ENCODE assay signal across 21 cellular contexts in genomic region chr11:97687106-97687505, GRCh38.
"Had no signal": no experiment of that assay in that cellular context is flagged by ENCODE, and none has a peak within 500 bp of the region (broad histone marks: within the 10 kb centered on the region; RNA-seq: fewer than 3 reads in every experiment).

No MANE protein-coding gene starts in this region.

- H3K4me3 ChIP-seq: uterus had no signal

- H3K36me3 Mint-ChIP-seq: activated CD8-positive, alpha-beta memory T cell treated with anti-CD3 and anti-CD28 coated beads, Interleukin-2, amount 10 ng/mL, durations not matched to agents 7 days and 5 days; activated naive CD4-positive, alpha-beta T cell treated with anti-CD3 and anti-CD28 coated beads, Interleukin-2, amount 10 ng/mL, durations not matched to agents 7 days and 5 days; stimulated activated naive B cell treated with anti-CD40 and anti-IgM and Interleukin-4, amounts not matched to agents 10 μg/mL and 1 μg/mL and 100 μg/mL, for 72 hours had no signal

- H3K36me3 ChIP-seq: uterus had no signal

- H3K9me3 ChIP-seq: uterus had no signal

- H3K4me1 Mint-ChIP-seq: activated CD4-positive, alpha-beta T cell treated with anti-CD3 and anti-CD28 coated beads, Interleukin-2, amount 10 ng/mL, durations not matched to agents 7 days and 5 days; activated CD8-positive, alpha-beta memory T cell treated with anti-CD3 and anti-CD28 coated beads, Interleukin-2, amount 10 ng/mL, durations not matched to agents 7 days and 5 days; activated naive CD4-positive, alpha-beta T cell treated with anti-CD3 and anti-CD28 coated beads, Interleukin-2, amount 10 ng/mL, durations not matched to agents 7 days and 5 days; stimulated activated naive B cell treated with anti-CD40 and anti-IgM and Interleukin-4, amounts not matched to agents 10 μg/mL and 1 μg/mL and 100 μg/mL, for 72 hours had no signal

- H3K4me1 ChIP-seq: uterus had no signal

- H3K27me3 Mint-ChIP-seq: activated CD4-positive, alpha-beta T cell treated with anti-CD3 and anti-CD28 coated beads, Interleukin-2, amount 10 ng/mL, durations not matched to agents 7 days and 5 days; activated CD8-positive, alpha-beta memory T cell treated with anti-CD3 and anti-CD28 coated beads, Interleukin-2, amount 10 ng/mL, durations not matched to agents 7 days and 5 days; activated CD8-positive, alpha-beta T cell treated with anti-CD3 and anti-CD28 coated beads for 36 hours; activated naive CD4-positive, alpha-beta T cell treated with anti-CD3 and anti-CD28 coated beads, Interleukin-2, amount 10 ng/mL, durations not matched to agents 7 days and 5 days; stimulated activated naive B cell treated with anti-CD40 and anti-IgM and Interleukin-4, amounts not matched to agents 10 μg/mL and 1 μg/mL and 100 μg/mL, for 72 hours had no signal

- H3K27ac ChIP-seq: uterus, VCaP had no signal

- H3K27ac Mint-ChIP-seq: activated CD4-positive, alpha-beta T cell treated with anti-CD3 and anti-CD28 coated beads, Interleukin-2, amount 10 ng/mL, durations not matched to agents 7 days and 5 days; activated CD8-positive, alpha-beta memory T cell treated with anti-CD3 and anti-CD28 coated beads, Interleukin-2, amount 10 ng/mL, durations not matched to agents 7 days and 5 days; activated CD8-positive, alpha-beta T cell treated with anti-CD3 and anti-CD28 coated beads for 36 hours; activated naive CD4-positive, alpha-beta T cell treated with anti-CD3 and anti-CD28 coated beads, Interleukin-2, amount 10 ng/mL, durations not matched to agents 7 days and 5 days; nephron progenitor cell; stimulated activated naive B cell treated with anti-CD40 and anti-IgM and Interleukin-4, amounts not matched to agents 10 μg/mL and 1 μg/mL and 100 μg/mL, for 72 hours; T-helper 2 cell treated with Interferon-gamma antibody and Interleukin-4, amounts not matched to agents 5 μg/mL and 100 μg/mL, for 36 hours had no signal

- H3K9me3 Mint-ChIP-seq: nephron progenitor cell had no signal

- H3K27me3 ChIP-seq: uterus had no signal

- H3K4me3 Mint-ChIP-seq: activated CD4-positive, alpha-beta T cell treated with anti-CD3 and anti-CD28 coated beads, Interleukin-2, amount 10 ng/mL, durations not matched to agents 7 days and 5 days; activated CD8-positive, alpha-beta memory T cell treated with anti-CD3 and anti-CD28 coated beads, Interleukin-2, amount 10 ng/mL, durations not matched to agents 7 days and 5 days; activated CD8-positive, alpha-beta T cell treated with anti-CD3 and anti-CD28 coated beads for 36 hours; activated naive CD4-positive, alpha-beta T cell treated with anti-CD3 and anti-CD28 coated beads, Interleukin-2, amount 10 ng/mL, durations not matched to agents 7 days and 5 days; nephron progenitor cell; stimulated activated naive B cell treated with anti-CD40 and anti-IgM and Interleukin-4, amounts not matched to agents 10 μg/mL and 1 μg/mL and 100 μg/mL, for 72 hours; T-helper 2 cell treated with Interferon-gamma antibody and Interleukin-4, amounts not matched to agents 5 μg/mL and 100 μg/mL, for 36 hours had no signal

- ATAC-seq: activated CD8-positive, alpha-beta memory T cell treated with anti-CD3 and anti-CD28 coated beads, Interleukin-2, amount 10 ng/mL, durations not matched to agents 7 days and 5 days; activated CD8-positive, alpha-beta T cell treated with anti-CD3 and anti-CD28 coated beads for 36 hours; sciatic nerve; stimulated activated naive B cell treated with anti-CD40 and anti-IgM and Interleukin-4, amounts not matched to agents 10 μg/mL and 1 μg/mL and 100 μg/mL, for 72 hours had no signal

- DNase-seq: activated CD4-positive, alpha-beta T cell treated with anti-CD3 and anti-CD28 coated beads, Interleukin-2, amount 10 ng/mL, durations not matched to agents 7 days and 5 days; activated CD4-positive, CD25-positive, alpha-beta regulatory T cell treated with anti-CD3 and anti-CD28 coated beads, Interleukin-2, amount 50 U/mL, for 72 hours; activated CD8-positive, alpha-beta memory T cell treated with anti-CD3 and anti-CD28 coated beads, Interleukin-2, amount 10 ng/mL, durations not matched to agents 7 days and 5 days; activated CD8-positive, alpha-beta T cell treated with anti-CD3 and anti-CD28 coated beads for 36 hours; activated effector memory CD4-positive, alpha-beta T cell treated with anti-CD3 and anti-CD28 coated beads, Interleukin-2, amount 50 U/mL, for 16 hours; activated naive CD4-positive, alpha-beta T cell treated with anti-CD3 and anti-CD28 coated beads, Interleukin-2, amount 10 ng/mL, durations not matched to agents 7 days and 5 days; activated T-cell treated with anti-CD3 and anti-CD28 coated beads for 4 hours; amygdala; erythroblast; foreskin fibroblast; nephron progenitor cell; occipital lobe; small intestine; stimulated activated CD4-positive, alpha-beta T cell treated with anti-CD3 and anti-CD28 coated beads, Interleukin-2, amount 100 ng/mL, for 48 hours; stimulated activated CD8-positive, alpha-beta memory T cell treated with anti-CD3 and anti-CD28 coated beads, Interleukin-4, amount 100 ng/mL, for 48 hours; stimulated activated naive B cell treated with anti-CD40 and anti-IgM and Interleukin-4, amounts not matched to agents 10 μg/mL and 1 μg/mL and 100 μg/mL, for 72 hours; trophoblast cell; uterus had no signal
